1 cellular context compared by ENCODE assay signal in the genomic region with DNA sequence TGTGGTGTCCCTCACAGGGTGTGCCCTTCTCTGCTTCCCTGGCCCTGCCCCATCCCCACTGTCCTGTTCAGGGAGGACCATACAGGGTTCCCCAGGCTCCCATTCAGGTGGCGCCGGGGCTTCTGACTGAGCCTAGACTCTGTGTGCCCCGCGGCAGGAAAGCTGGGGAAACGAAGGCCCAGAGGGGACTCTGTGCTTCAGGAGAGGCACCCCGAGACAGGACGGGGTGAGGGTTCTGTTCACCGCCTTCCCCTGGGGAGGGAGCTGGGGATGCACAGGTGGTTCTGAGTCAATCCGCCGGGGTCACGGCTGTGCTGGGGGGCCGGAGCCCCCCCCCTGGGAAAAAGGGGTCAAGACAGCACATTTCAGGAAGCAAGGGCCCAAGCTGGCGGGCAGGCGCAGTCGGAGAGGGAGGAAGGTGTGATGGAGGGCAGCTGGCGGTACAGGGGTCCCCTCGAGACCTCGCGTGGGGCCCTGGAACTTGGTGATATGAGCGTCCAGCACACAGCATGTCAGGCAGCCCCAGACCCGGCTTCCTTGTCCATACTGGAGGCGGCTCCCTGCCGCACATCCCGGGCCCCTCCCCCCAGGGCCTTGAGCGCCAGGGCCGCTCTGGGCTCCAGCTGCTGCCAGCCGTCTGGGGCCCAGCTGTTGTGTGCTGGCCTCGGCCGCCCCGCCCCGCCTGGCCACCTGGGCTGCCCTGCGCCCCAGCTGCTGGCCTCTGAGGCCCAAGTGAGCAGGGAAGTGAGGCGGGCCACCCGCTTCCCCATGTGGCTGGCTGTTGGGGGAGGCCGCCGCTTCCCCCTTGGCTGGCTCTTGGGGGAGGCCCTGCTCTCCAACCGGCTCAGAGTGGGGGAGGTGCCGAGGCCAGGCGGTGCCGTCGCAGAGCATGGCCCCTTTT.
TF ChIP-seq lines count a peak whose summit lies in the region.

No MANE protein-coding gene starts in this region.

TF ChIP-seq in HepG2, 621 proteins besides CTCF, POLR2A, EP300 and RAD21 (continued from another document and continues in another):
- TF ChIP-seq, protein P1, sequence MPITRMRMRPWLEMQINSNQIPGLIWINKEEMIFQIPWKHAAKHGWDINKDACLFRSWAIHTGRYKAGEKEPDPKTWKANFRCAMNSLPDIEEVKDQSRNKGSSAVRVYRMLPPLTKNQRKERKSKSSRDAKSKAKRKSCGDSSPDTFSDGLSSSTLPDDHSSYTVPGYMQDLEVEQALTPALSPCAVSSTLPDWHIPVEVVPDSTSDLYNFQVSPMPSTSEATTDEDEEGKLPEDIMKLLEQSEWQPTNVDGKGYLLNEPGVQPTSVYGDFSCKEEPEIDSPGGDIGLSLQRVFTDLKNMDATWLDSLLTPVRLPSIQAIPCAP (CRISPR knock-in tag; IDR thresholded peaks at IDR 0.05; ENCODE audit: low read depth): peak; percentile 82; the same call in 1 of the 2 replicates
- TF ChIP-seq ZNF496 (CRISPR knock-in tag; IDR thresholded peaks at IDR 0.05; ENCODE audit: insufficient replicate concordance): no peak
- no peak for TF ChIP-seq JUNB (CRISPR knock-in tag; IDR thresholded peaks at IDR 0.05; ENCODE audit: borderline replicate concordance)
- TF ChIP-seq SRSF1 (optimal IDR thresholded peaks at IDR 0.05; ENCODE audit: low read depth, low read length): peak; percentile 99
- TF ChIP-seq ZBTB33 (CRISPR knock-in tag; IDR thresholded peaks at IDR 0.05): peak; percentile 89
- TF ChIP-seq NFKB2 (CRISPR knock-in tag; IDR thresholded peaks at IDR 0.05; ENCODE audit: borderline replicate concordance): peak; percentile 48; the same call in 1 of the 2 replicates
- TF ChIP-seq, protein P2, sequence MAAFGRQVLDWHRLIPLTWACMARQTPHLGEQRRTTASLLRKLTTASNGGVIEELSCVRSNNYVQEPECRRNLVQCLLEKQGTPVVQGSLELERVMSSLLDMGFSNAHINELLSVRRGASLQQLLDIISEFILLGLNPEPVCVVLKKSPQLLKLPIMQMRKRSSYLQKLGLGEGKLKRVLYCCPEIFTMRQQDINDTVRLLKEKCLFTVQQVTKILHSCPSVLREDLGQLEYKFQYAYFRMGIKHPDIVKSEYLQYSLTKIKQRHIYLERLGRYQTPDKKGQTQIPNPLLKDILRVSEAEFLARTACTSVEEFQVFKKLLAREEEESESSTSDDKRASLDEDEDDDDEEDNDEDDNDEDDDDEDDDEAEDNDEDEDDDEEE (CRISPR knock-in tag; IDR thresholded peaks at IDR 0.05): 0 out of 2 replicates have a peak, but pooled peaks have one; percentile 78
- peak; percentile 68; the same call in 1 of the 2 replicates for TF ChIP-seq YEATS4 (CRISPR knock-in tag; IDR thresholded peaks at IDR 0.05; ENCODE audit: borderline replicate concordance)
- TF ChIP-seq MEF2D (CRISPR knock-in tag; IDR thresholded peaks at IDR 0.05): peak; percentile 59
- TF ChIP-seq ZNF644 (CRISPR knock-in tag; IDR thresholded peaks at IDR 0.05; ENCODE audit: low read depth): peak; percentile 45; the same call in 1 of the 2 replicates
- TF ChIP-seq, protein P3, sequence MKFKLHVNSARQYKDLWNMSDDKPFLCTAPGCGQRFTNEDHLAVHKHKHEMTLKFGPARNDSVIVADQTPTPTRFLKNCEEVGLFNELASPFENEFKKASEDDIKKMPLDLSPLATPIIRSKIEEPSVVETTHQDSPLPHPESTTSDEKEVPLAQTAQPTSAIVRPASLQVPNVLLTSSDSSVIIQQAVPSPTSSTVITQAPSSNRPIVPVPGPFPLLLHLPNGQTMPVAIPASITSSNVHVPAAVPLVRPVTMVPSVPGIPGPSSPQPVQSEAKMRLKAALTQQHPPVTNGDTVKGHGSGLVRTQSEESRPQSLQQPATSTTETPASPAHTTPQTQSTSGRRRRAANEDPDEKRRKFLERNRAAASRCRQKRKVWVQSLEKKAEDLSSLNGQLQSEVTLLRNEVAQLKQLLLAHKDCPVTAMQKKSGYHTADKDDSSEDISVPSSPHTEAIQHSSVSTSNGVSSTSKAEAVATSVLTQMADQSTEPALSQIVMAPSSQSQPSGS (CRISPR knock-in tag; IDR thresholded peaks at IDR 0.05): peak; percentile 93
- peak; percentile 96 for TF ChIP-seq HDAC2 (CRISPR knock-in tag; IDR thresholded peaks at IDR 0.05)
- TF ChIP-seq KMT2A (CRISPR knock-in tag; IDR thresholded peaks at IDR 0.05): peak; percentile 56; the same call in 1 of the 2 replicates
- TF ChIP-seq ZNF274 (CRISPR knock-in tag; IDR thresholded peaks at IDR 0.05): peak; percentile 69
- TF ChIP-seq ZBTB3 (CRISPR knock-in tag; IDR thresholded peaks at IDR 0.05; ENCODE audit: borderline replicate concordance, low read depth): peak; percentile 58; the same call in 1 of the 2 replicates
- TF ChIP-seq ZNF180 (CRISPR knock-in tag; IDR thresholded peaks at IDR 0.05; ENCODE audit: borderline replicate concordance, low read depth): no peak
- no peak for TF ChIP-seq RORA (CRISPR knock-in tag; IDR thresholded peaks at IDR 0.05)
- peak; percentile 58; the same call in 1 of the 2 replicates for TF ChIP-seq ZBTB20 (CRISPR knock-in tag; IDR thresholded peaks at IDR 0.05; ENCODE audit: borderline replicate concordance, low read depth)
- no peak for TF ChIP-seq SETDB1 (CRISPR knock-in tag; IDR thresholded peaks at IDR 0.05; ENCODE audit: borderline replicate concordance)
- no peak for TF ChIP-seq SP1 (IDR thresholded peaks at IDR 0.05)
- peak; percentile 64 for TF ChIP-seq SP1 (CRISPR knock-in tag; IDR thresholded peaks at IDR 0.05)
- peak; percentile 87 for TF ChIP-seq ZBTB38 (CRISPR knock-in tag; IDR thresholded peaks at IDR 0.05)
- 0 out of 2 replicates have a peak, but pooled peaks have one; percentile 74 for TF ChIP-seq HINFP (CRISPR knock-in tag; IDR thresholded peaks at IDR 0.05; ENCODE audit: low read depth)
- 0 out of 2 replicates have a peak, but pooled peaks have one; percentile 69 for TF ChIP-seq ZNF761 (CRISPR knock-in tag; conservative IDR thresholded peaks at IDR 0.05)
- TF ChIP-seq ZSCAN20 (CRISPR knock-in tag; IDR thresholded peaks at IDR 0.05; ENCODE audit: borderline replicate concordance): peak; percentile 81
- no peak for TF ChIP-seq PLSCR1 (CRISPR knock-in tag; IDR thresholded peaks at IDR 0.05; ENCODE audit: borderline replicate concordance)
- TF ChIP-seq DPF2 (CRISPR knock-in tag; IDR thresholded peaks at IDR 0.05; ENCODE audit: borderline replicate concordance, low read depth): peak; percentile 80
- TF ChIP-seq ZNF792 (CRISPR knock-in tag; IDR thresholded peaks at IDR 0.05): peak; percentile 79; the same call in 1 of the 2 replicates
- peak; percentile 64; the same call in 1 of the 2 replicates for TF ChIP-seq NR2C2 (CRISPR knock-in tag; IDR thresholded peaks at IDR 0.05; ENCODE audit: borderline replicate concordance)
- TF ChIP-seq, protein P4, sequence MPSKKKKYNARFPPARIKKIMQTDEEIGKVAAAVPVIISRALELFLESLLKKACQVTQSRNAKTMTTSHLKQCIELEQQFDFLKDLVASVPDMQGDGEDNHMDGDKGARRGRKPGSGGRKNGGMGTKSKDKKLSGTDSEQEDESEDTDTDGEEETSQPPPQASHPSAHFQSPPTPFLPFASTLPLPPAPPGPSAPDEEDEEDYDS (CRISPR knock-in tag; IDR thresholded peaks at IDR 0.05): peak; percentile 80
- no peak; the same call in 1 of the 2 replicates for TF ChIP-seq CHD2 (IDR thresholded peaks at IDR 0.05; ENCODE audit: low read depth, low read length)
- TF ChIP-seq TBX2 (CRISPR knock-in tag; IDR thresholded peaks at IDR 0.05; ENCODE audit: borderline replicate concordance): peak; percentile 88
- TF ChIP-seq YY1 (IDR thresholded peaks at IDR 0.05; ENCODE audit: insufficient read depth, insufficient replicate concordance, low read depth, low read length): peak; percentile 70
- peak; percentile 69; the same call in 1 of the 2 replicates for TF ChIP-seq ZNF12 (CRISPR knock-in tag; IDR thresholded peaks at IDR 0.05)
- peak; percentile 76; the same call in 1 of the 2 replicates for TF ChIP-seq ZXDC (CRISPR knock-in tag; IDR thresholded peaks at IDR 0.05)
- peak; percentile 82 for TF ChIP-seq HNF4A (CRISPR knock-in tag; IDR thresholded peaks at IDR 0.05)
- TF ChIP-seq ARHGAP35 (CRISPR knock-in tag; IDR thresholded peaks at IDR 0.05; ENCODE audit: borderline replicate concordance): peak; percentile 90; the same call in 1 of the 2 replicates
- TF ChIP-seq PRDM15 (CRISPR knock-in tag; IDR thresholded peaks at IDR 0.05): no peak
- peak; percentile 92 for TF ChIP-seq ZNF777 (CRISPR knock-in tag; IDR thresholded peaks at IDR 0.05)
- TF ChIP-seq ZFAT (CRISPR knock-in tag; conservative IDR thresholded peaks at IDR 0.05): no peak
- no peak for TF ChIP-seq ZNF101 (CRISPR knock-in tag; IDR thresholded peaks at IDR 0.05; ENCODE audit: borderline replicate concordance, low read depth)
- peak; percentile 88 for TF ChIP-seq NAIF1 (CRISPR knock-in tag; IDR thresholded peaks at IDR 0.05; ENCODE audit: borderline replicate concordance)
- TF ChIP-seq ZSCAN30 (CRISPR knock-in tag; IDR thresholded peaks at IDR 0.05): peak; percentile 97
- TF ChIP-seq BCL6 (CRISPR knock-in tag; IDR thresholded peaks at IDR 0.05): peak; percentile 89
